ENCODE assay signal across 27 cellular contexts in the genomic region with DNA sequence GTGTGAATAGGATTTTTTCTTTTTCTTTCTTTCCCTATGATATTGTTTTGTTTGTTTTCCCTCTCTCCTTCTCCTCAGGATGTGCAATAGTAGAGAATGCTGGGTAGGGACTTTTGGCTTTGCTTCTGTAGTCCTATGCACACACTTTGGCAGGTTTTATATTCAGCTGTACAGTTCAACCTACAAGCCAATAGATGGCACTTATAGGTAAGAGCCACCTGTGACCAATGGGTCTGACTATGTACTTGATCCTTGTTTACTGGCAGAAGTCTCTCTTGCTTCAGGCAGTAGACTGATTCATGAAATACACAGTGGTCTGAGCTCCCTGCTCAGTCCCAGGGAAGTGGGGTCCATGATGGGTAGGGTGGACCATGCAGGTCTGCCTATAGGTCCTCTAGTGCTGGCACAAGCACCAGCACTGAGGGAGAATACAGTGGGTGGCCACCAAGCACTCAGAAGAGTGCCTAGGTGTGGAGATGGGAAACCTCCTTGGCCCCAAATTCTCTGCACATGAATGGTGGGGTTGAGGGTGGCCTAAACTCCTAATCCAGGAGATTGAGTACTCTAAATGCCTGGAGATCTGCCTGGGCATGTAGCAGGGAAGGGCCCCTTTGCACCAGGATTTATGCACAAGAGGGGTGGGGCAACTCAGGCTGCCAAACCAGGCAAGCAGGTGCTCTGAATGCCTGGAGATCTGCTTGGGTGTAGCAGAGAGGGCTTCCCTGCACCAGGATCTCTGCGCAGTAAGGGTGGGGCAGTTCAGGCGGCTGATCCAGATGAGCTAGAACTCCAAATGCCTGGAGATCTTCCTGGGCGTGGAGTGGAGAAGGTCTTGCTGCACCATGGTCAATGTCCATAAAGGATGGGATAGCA.
"Had no signal": no experiment of that assay in that cellular context is flagged by ENCODE, and none has a peak within 500 bp of the region (broad histone marks: within the 10 kb centered on the region; RNA-seq: fewer than 3 reads in every experiment).

No MANE protein-coding gene starts in this region.

- H3K27ac Mint-ChIP-seq: activated B cell treated with CpG ODN at 0.5 μM for 24 hours; activated CD8-positive, alpha-beta T cell treated with anti-CD3 and anti-CD28 coated beads for 36 hours; activated T-helper 17 cell treated with anti-CD3 and anti-CD28 coated beads, Interleukin-2, amount 50 U/mL, for 72 hours; stimulated activated memory B cell treated with anti-CD40 and anti-IgM and Interleukin-4, amounts not matched to agents 10 μg/mL and 1 μg/mL and 100 μg/mL, for 72 hours had no signal

- H3K9ac ChIP-seq: parathyroid adenoma had no signal

- H3K27me3 Mint-ChIP-seq: activated T-helper 17 cell treated with anti-CD3 and anti-CD28 coated beads, Interleukin-2, amount 50 U/mL, for 72 hours; stimulated activated naive CD8-positive, alpha-beta T cell treated with anti-CD3 and anti-CD28 coated beads, Interleukin-15, amount 100 ng/mL, for 72 hours had no signal

- H3K4me1 ChIP-seq: parathyroid adenoma, psoas muscle, sigmoid colon, upper lobe of right lung had no signal

- H3K4me3 ChIP-seq: psoas muscle, sigmoid colon, upper lobe of right lung had no signal

- H2AFZ ChIP-seq: parathyroid adenoma had no signal

- H3K4me1 Mint-ChIP-seq: activated B cell treated with CpG ODN at 0.5 μM for 24 hours; activated T-helper 17 cell treated with anti-CD3 and anti-CD28 coated beads, Interleukin-2, amount 50 U/mL, for 72 hours; central memory CD8-positive, alpha-beta T cell; stimulated activated memory B cell treated with anti-CD40 and anti-IgM and Interleukin-4, amounts not matched to agents 10 μg/mL and 1 μg/mL and 100 μg/mL, for 72 hours; stimulated activated naive CD8-positive, alpha-beta T cell treated with anti-CD3 and anti-CD28 coated beads, Interleukin-15, amount 100 ng/mL, for 72 hours had no signal

- FAIRE-seq: colon, islet of Langerhans, small intestine had no signal

- H3K27ac ChIP-seq: parathyroid adenoma, psoas muscle, sigmoid colon, upper lobe of right lung had no signal

- H3K36me3 ChIP-seq: sigmoid colon, upper lobe of right lung had no signal

- H3K27me3 ChIP-seq: sigmoid colon, upper lobe of right lung had no signal

- DNase-seq: activated B cell treated with CpG ODN at 0.5 μM for 24 hours; activated CD4-positive, alpha-beta T cell treated with anti-CD3 and anti-CD28 coated beads, Interleukin-2, amount 50 U/mL, for 1 hour; activated CD8-positive, alpha-beta T cell treated with anti-CD3 and anti-CD28 coated beads for 36 hours; activated gamma-delta T cell treated with Interleukin-2 at 50 U/mL for 16 hours; activated naive CD4-positive, alpha-beta T cell treated with anti-CD3 and anti-CD28 coated beads, Interleukin-2, amount 50 U/mL, for 16 hours; activated T-cell treated with anti-CD3 and anti-CD28 coated beads, Interleukin-2, amount 50 U/mL, for 4 hours; amniotic stem cell; dermis blood vessel endothelial cell; effector CD4-positive, alpha-beta T cell; foreskin fibroblast; left ventricle myocardium superior; psoas muscle; sigmoid colon; small intestine; stimulated activated CD4-positive, alpha-beta T cell treated with anti-CD3 and anti-CD28 coated beads, Interleukin-1b, Interleukin-23, amount 100 ng/mL, for 48 hours; stimulated activated CD4-positive, alpha-beta T cell treated with anti-CD3 and anti-CD28 coated beads, Interleukin-4, amount 100 ng/mL, for 4 hours; stimulated activated CD8-positive, alpha-beta memory T cell treated with anti-CD3 and anti-CD28 coated beads, Interleukin-4, amount 100 ng/mL, for 48 hours; stimulated activated naive CD8-positive, alpha-beta T cell treated with anti-CD3 and anti-CD28 coated beads, Interleukin-15, amount 100 ng/mL, for 72 hours; substantia nigra; T-helper 2 cell; upper lobe of right lung had no signal

- H3K9me3 ChIP-seq: upper lobe of right lung had no signal

- H3K4me3 Mint-ChIP-seq: activated B cell treated with CpG ODN at 0.5 μM for 24 hours; activated CD8-positive, alpha-beta T cell treated with anti-CD3 and anti-CD28 coated beads for 36 hours; activated T-cell treated with anti-CD3 and anti-CD28 coated beads, Interleukin-2, amount 50 U/mL, for 4 hours; activated T-helper 17 cell treated with anti-CD3 and anti-CD28 coated beads, Interleukin-2, amount 50 U/mL, for 72 hours; central memory CD8-positive, alpha-beta T cell; stimulated activated memory B cell treated with anti-CD40 and anti-IgM and Interleukin-4, amounts not matched to agents 10 μg/mL and 1 μg/mL and 100 μg/mL, for 72 hours; stimulated activated naive CD8-positive, alpha-beta T cell treated with anti-CD3 and anti-CD28 coated beads, Interleukin-15, amount 100 ng/mL, for 72 hours had no signal
